ENCODE assay signal across 1 cellular context in the genomic region with DNA sequence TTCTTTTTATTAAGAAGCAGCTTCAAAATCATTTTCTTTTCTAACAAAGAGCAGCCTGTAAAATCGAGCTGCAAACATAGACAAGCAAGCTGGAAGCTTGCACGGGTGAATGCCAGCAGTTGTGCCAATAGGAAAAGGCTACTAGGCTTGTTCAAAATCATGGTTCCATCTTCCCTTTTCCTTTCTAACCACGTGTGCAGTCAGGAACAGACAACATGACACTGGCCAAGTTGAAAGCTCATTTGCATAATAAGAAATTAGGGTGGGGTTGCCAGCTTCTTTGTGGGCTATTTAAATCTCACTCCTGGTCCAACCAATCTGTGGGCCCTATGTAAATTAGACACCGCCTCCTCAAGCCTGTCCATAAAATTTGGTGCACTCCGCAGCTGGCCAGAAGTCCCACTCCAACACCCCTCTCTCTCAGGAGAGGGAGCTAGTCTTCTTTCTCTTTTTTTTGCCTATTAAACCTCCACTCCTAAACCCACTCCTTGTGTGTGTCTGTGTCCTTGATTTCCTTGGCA.
TF ChIP-seq lines count a peak whose summit lies in the region.

No MANE protein-coding gene starts in this region.

TF ChIP-seq in WTC11, 78 proteins besides CTCF, POLR2A, EP300 and RAD21 (continued from another document):
- TF ChIP-seq, protein P1, sequence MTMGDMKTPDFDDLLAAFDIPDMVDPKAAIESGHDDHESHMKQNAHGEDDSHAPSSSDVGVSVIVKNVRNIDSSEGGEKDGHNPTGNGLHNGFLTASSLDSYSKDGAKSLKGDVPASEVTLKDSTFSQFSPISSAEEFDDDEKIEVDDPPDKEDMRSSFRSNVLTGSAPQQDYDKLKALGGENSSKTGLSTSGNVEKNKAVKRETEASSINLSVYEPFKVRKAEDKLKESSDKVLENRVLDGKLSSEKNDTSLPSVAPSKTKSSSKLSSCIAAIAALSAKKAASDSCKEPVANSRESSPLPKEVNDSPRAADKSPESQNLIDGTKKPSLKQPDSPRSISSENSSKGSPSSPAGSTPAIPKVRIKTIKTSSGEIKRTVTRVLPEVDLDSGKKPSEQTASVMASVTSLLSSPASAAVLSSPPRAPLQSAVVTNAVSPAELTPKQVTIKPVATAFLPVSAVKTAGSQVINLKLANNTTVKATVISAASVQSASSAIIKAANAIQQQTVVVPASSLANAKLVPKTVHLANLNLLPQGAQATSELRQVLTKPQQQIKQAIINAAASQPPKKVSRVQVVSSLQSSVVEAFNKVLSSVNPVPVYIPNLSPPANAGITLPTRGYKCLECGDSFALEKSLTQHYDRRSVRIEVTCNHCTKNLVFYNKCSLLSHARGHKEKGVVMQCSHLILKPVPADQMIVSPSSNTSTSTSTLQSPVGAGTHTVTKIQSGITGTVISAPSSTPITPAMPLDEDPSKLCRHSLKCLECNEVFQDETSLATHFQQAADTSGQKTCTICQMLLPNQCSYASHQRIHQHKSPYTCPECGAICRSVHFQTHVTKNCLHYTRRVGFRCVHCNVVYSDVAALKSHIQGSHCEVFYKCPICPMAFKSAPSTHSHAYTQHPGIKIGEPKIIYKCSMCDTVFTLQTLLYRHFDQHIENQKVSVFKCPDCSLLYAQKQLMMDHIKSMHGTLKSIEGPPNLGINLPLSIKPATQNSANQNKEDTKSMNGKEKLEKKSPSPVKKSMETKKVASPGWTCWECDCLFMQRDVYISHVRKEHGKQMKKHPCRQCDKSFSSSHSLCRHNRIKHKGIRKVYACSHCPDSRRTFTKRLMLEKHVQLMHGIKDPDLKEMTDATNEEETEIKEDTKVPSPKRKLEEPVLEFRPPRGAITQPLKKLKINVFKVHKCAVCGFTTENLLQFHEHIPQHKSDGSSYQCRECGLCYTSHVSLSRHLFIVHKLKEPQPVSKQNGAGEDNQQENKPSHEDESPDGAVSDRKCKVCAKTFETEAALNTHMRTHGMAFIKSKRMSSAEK (CRISPR knock-in tag; IDR thresholded peaks at IDR 0.05; ENCODE audit: borderline replicate concordance) = no peak
- TF ChIP-seq, protein P2, sequence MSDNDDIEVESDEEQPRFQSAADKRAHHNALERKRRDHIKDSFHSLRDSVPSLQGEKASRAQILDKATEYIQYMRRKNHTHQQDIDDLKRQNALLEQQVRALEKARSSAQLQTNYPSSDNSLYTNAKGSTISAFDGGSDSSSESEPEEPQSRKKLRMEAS (CRISPR knock-in tag; IDR thresholded peaks at IDR 0.05) = no peak
